ENCODE assay signal across 1 cellular context in genomic region chr14:65439117-65439516, GRCh38.
TF ChIP-seq lines count a peak whose summit lies in the region.

No MANE protein-coding gene starts in this region.

TF ChIP-seq in K562, 482 proteins besides CTCF, POLR2A, EP300 and RAD21 (continued from another document):
- TF ChIP-seq STAT6 (CRISPR knock-in tag; IDR thresholded peaks at IDR 0.05) (no peak), HDAC3 (IDR thresholded peaks at IDR 0.05; ENCODE audit: borderline replicate concordance, partially characterized antibody) (no peak), TEAD2 (tag; IDR thresholded peaks at IDR 0.05) (no peak), POLR3A (IDR thresholded peaks at IDR 0.05; ENCODE audit: borderline replicate concordance, extremely low read depth, insufficient read depth, insufficient read length) (no peak), NR1H2 (CRISPR knock-in tag; IDR thresholded peaks at IDR 0.05) (no peak), IRF9 (tag; IDR thresholded peaks at IDR 0.05) (no peak), ZFP36 (IDR thresholded peaks at IDR 0.05; ENCODE audit: low read depth, low read length, partially characterized antibody) (no peak), SOX6 (IDR thresholded peaks at IDR 0.05) (no peak), ZNF280B (CRISPR knock-in tag; IDR thresholded peaks at IDR 0.05) (no peak), FOXA1 (IDR thresholded peaks at IDR 0.05; ENCODE audit: borderline replicate concordance) (no peak), ZNF23 (CRISPR knock-in tag; IDR thresholded peaks at IDR 0.05) (no peak), NCOA1 (IDR thresholded peaks at IDR 0.05; ENCODE audit: low read depth) (no peak), CAMTA2 (CRISPR knock-in tag; conservative IDR thresholded peaks at IDR 0.05) (no peak), ZBED1 (IDR thresholded peaks at IDR 0.05) (no peak)
